In genomic region chr10:26799342-26799741, GRCh38 we compare ENCODE assay signal across 9 cellular contexts.
A peak's percentile ranks its signal among the peaks of the same experiment; 100 is the strongest.
DNase-seq lines count a peak whose midpoint lies in the region; ATAC-seq, FAIRE-seq and TF ChIP-seq lines count a peak whose summit lies in the region.
"Had no signal": no experiment of that assay in that cellular context is flagged by ENCODE, and none has a peak within 500 bp of the region (broad histone marks: within the 10 kb centered on the region; RNA-seq: fewer than 3 reads in every experiment).

No MANE protein-coding gene starts in this region.

- H3K4me3 ChIP-seq in Jurkat, Clone E6-1 (ENCODE audit: low read length) = peak overlapping the region; percentile 5; the same call in 1 of the 2 replicates
- H3K4me3 ChIP-seq in psoas muscle = no peak overlapping the region

- no peaks in the 10 kb centered on the region for H3K36me3 ChIP-seq in psoas muscle (ENCODE audit: insufficient read depth in 1 of 2, low read depth in 1 of 2)

- TF ChIP-seq CTCF in GM13976 (IDR thresholded peaks at IDR 0.05; ENCODE audit: borderline replicate concordance, control extremely low read depth, extremely low read depth, insufficient read depth, missing control alignments) = no peak
- TF ChIP-seq CTCF in psoas muscle (IDR thresholded peaks at IDR 0.05) = no peak

- H3K9me3 ChIP-seq in psoas muscle = no peaks in the 10 kb centered on the region

- H3K36me3 Mint-ChIP-seq in T-helper 2 cell treated with Interferon-gamma antibody and Interleukin-4, amounts not matched to agents 5 μg/mL and 100 μg/mL, for 36 hours (ENCODE audit: low read depth) = peaks cover 21% of the 10 kb centered on the region

- no peak overlapping the region for H3K27ac Mint-ChIP-seq in T-helper 2 cell treated with Interferon-gamma antibody and Interleukin-4, amounts not matched to agents 5 μg/mL and 100 μg/mL, for 36 hours

- peaks cover 27% of the 10 kb centered on the region for H3K4me1 ChIP-seq in psoas muscle

- WGBS in psoas muscle, 3 donors = 29 to 33% (median 30%) methylated on average over 4 of the region's 4 CpGs

- peak; percentile 10 for FAIRE-seq in frontal cortex (lab: Jason Lieb, UNC)

- H3K27me3 ChIP-seq in psoas muscle (ENCODE audit: insufficient read depth in 3 of 3, low read length in 2 of 3) = no peaks in the 10 kb centered on the region

- H3K4me3 Mint-ChIP-seq in T-helper 2 cell treated with Interferon-gamma antibody and Interleukin-4, amounts not matched to agents 5 μg/mL and 100 μg/mL, for 36 hours = no peak overlapping the region

- intact Hi-C loops in psoas muscle (cut with DNase I) = no loop called here

- peak; percentile 33 for DNase-seq in GM13976 (ENCODE audit: low spot score)
- peak; percentile 94 for DNase-seq in Jurkat, Clone E6-1 (ENCODE audit: low read depth, low spot score)
- DNase-seq in frontal cortex (ENCODE audit: low spot score in 2 of 2) = no peak
- DNase-seq in T-helper 2 cell treated with Interferon-gamma antibody and Interleukin-4, amounts not matched to agents 5 μg/mL and 100 μg/mL, for 36 hours (ENCODE audit: low spot score) = no peak
- DNase-seq in psoas muscle = no peak
- DNase-seq: foreskin fibroblast; stimulated activated CD4-positive, alpha-beta T cell treated with anti-CD3 and anti-CD28 coated beads, Interleukin-2, amount 100 ng/mL, for 48 hours had no signal

- peaks cover 23% of the 10 kb centered on the region for H3K4me1 Mint-ChIP-seq in T-helper 2 cell treated with Interferon-gamma antibody and Interleukin-4, amounts not matched to agents 5 μg/mL and 100 μg/mL, for 36 hours (ENCODE audit: low read depth)

- no peak overlapping the region for H3K27ac ChIP-seq in psoas muscle

- ATAC-seq in GM19397 (IDR thresholded peaks at IDR 0.05; ENCODE audit: unreplicated experiment) (peak; percentile 51), psoas muscle (no peak), HG03025 (IDR thresholded peaks at IDR 0.05; ENCODE audit: low FRiP score, unreplicated experiment) (no peak)

- in situ Hi-C loops in GM13976 (cut with MboI; ENCODE audit: low sequenced_read_pairs, unreplicated experiment) = no loop called here

- H3K9me3 Mint-ChIP-seq in T-helper 2 cell treated with Interferon-gamma antibody and Interleukin-4, amounts not matched to agents 5 μg/mL and 100 μg/mL, for 36 hours = peaks cover 12% of the 10 kb centered on the region

- H3K27me3 Mint-ChIP-seq in T-helper 2 cell treated with Interferon-gamma antibody and Interleukin-4, amounts not matched to agents 5 μg/mL and 100 μg/mL, for 36 hours (ENCODE audit: low read depth) = no peaks in the 10 kb centered on the region

Comparison
In these comparisons a context has a peak if more than half of its experiments do, and no peak if none do; other contexts are left out.
1. DNase-seq: peak in GM13976 (single experiment) and Jurkat, Clone E6-1 (single experiment); none in frontal cortex (0 of 2), T-helper 2 cell treated with Interferon-gamma antibody and Interleukin-4, amounts not matched to agents 5 μg/mL and 100 μg/mL, for 36 hours (single experiment) and psoas muscle (0 of 2).